ENCODE assay signal across 25 cellular contexts in the genomic region with DNA sequence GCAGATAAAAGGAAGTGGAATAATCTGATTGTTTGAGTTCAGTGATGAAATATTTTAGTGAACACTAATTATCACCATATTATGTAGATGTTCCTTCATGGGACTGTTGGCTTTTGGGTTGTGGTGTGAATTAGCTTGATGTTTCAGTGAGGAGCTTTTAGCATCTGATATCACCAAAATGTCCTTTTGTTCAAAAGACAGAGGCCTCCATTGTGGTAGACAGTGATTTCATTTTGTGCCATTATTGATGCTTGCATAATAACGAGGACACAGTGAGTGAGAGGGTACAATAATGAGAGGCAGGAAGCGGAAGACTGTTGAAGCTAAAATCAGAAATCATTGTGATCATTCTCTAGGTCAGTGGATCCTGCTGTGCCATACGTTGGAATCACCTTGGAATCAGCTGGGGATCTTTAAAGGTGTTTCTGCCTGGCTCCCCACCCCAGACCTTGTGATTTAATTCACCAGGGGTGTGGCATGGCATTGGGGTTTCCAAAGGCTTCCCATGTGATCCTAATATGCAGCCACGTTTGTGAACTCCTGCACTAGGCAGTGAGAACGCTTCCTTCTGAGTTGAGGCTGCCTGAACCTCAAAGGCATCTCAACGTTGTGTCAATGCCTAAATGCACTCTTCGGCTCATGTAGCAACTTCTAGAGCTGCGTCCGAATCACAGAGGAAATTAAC.
DNase-seq lines count a peak whose midpoint lies in the region; ATAC-seq and TF ChIP-seq lines count a peak whose summit lies in the region.
"Had no signal": no experiment of that assay in that cellular context is flagged by ENCODE, and none has a peak within 500 bp of the region (broad histone marks: within the 10 kb centered on the region; RNA-seq: fewer than 3 reads in every experiment).

No MANE protein-coding gene starts in this region.

- H3K9me3 ChIP-seq in aorta (ENCODE audit: control insufficient read depth, low read length) = no peaks in the 10 kb centered on the region
- H3K9me3 ChIP-seq: mucosa of descending colon, ovary had no signal

- peaks cover 2 to 5% of the 10 kb centered on the region in 2 donors for H3K36me3 ChIP-seq in aorta (ENCODE audit: control insufficient read depth in 1 of 2, insufficient read depth in 2 of 2, low read length in 1 of 2)
- H3K36me3 ChIP-seq: ovary had no signal

- intact Hi-C loops in aorta (cut with DNase I) = loop anchor here in 1 of 2 donors (10.0 kb wide), 1 partner anchor 183 kb away; a partner anchor contains a TSS

- peak overlapping the region; percentile 2 for H3K4me3 Mint-ChIP-seq in glutamatergic neuron (ENCODE audit: unreplicated experiment)
- H3K4me3 Mint-ChIP-seq: activated CD4-positive, alpha-beta T cell treated with anti-CD3 and anti-CD28 coated beads, Interleukin-2, amount 10 ng/mL, durations not matched to agents 24 days and 14 days; CD4-positive, alpha-beta T cell; dendritic cell treated with granulocyte-macrophage colony-stimulating factor and Interleukin-4, amounts not matched to agents 40 ng/mL and 50 ng/mL, for 4 days; natural killer cell treated with Interleukin-12 subunit alpha and Interleukin-12 subunit beta and Interleukin-15 and Interleukin-18, amount 100 ng/mL, for 72 hours had no signal

- H3K27me3 ChIP-seq in aorta (ENCODE audit: control insufficient read depth in 1 of 2, insufficient read depth in 2 of 2, low read length in 1 of 2) = no peaks in the 10 kb centered on the region
- H3K27me3 ChIP-seq: ovary had no signal

- H3K9me3 Mint-ChIP-seq in glutamatergic neuron (ENCODE audit: unreplicated experiment) = no peaks in the 10 kb centered on the region
- H3K9me3 Mint-ChIP-seq: activated CD4-positive, alpha-beta T cell treated with anti-CD3 and anti-CD28 coated beads, Interleukin-2, amount 10 ng/mL, durations not matched to agents 24 days and 14 days; CD4-positive, alpha-beta T cell; dendritic cell treated with granulocyte-macrophage colony-stimulating factor and Interleukin-4, amounts not matched to agents 40 ng/mL and 50 ng/mL, for 4 days; natural killer cell treated with Interleukin-12 subunit alpha and Interleukin-12 subunit beta and Interleukin-15 and Interleukin-18, amount 100 ng/mL, for 72 hours had no signal

- H3K36me3 Mint-ChIP-seq in glutamatergic neuron (ENCODE audit: unreplicated experiment) = peaks cover 6% of the 10 kb centered on the region

- H3K27ac ChIP-seq in caudate nucleus (ENCODE audit: low read depth, low read length) (peak overlapping the region; percentile 94), aorta (ENCODE audit: low read depth in 1 of 2, low read length in 2 of 2) (peak overlapping the region; percentile 26 to 79)
- H3K27ac ChIP-seq: ovary, PC-9 had no signal

- H3K4me1 Mint-ChIP-seq in glutamatergic neuron (ENCODE audit: low read depth, unreplicated experiment) = peaks cover 9% of the 10 kb centered on the region
- H3K4me1 Mint-ChIP-seq: activated CD4-positive, alpha-beta T cell treated with anti-CD3 and anti-CD28 coated beads, Interleukin-2, amount 10 ng/mL, durations not matched to agents 24 days and 14 days had no signal

- WGBS in aorta, 2 donors = 31 to 32% methylated on average over 9 of the region's 9 CpGs

- no peak overlapping the region for H3K27ac Mint-ChIP-seq in glutamatergic neuron (ENCODE audit: unreplicated experiment)
- H3K27ac Mint-ChIP-seq: activated CD4-positive, alpha-beta T cell treated with anti-CD3 and anti-CD28 coated beads, Interleukin-2, amount 10 ng/mL, durations not matched to agents 24 days and 14 days; CD4-positive, alpha-beta T cell; dendritic cell treated with granulocyte-macrophage colony-stimulating factor and Interleukin-4, amounts not matched to agents 40 ng/mL and 50 ng/mL, for 4 days; natural killer cell treated with Interleukin-12 subunit alpha and Interleukin-12 subunit beta and Interleukin-15 and Interleukin-18, amount 100 ng/mL, for 72 hours had no signal

- ATAC-seq in aorta (ENCODE audit: low FRiP score) = no peak
- ATAC-seq: mucosa of descending colon; natural killer cell treated with Interleukin-12 subunit alpha and Interleukin-12 subunit beta and Interleukin-15 and Interleukin-18, amount 100 ng/mL, for 72 hours; right cardiac atrium had no signal

- no peak for TF ChIP-seq CTCF in glutamatergic neuron (IDR thresholded peaks at IDR 0.05; ENCODE audit: partially characterized antibody, unreplicated experiment)

- H3K4me1 ChIP-seq in aorta (ENCODE audit: control insufficient read depth in 1 of 2, insufficient read depth in 2 of 2, low read length in 2 of 2) = peaks cover 0 to 4% of the 10 kb centered on the region in 2 donors

- no peaks in the 10 kb centered on the region for H3K27me3 Mint-ChIP-seq in glutamatergic neuron (ENCODE audit: unreplicated experiment)
- H3K27me3 Mint-ChIP-seq: activated CD4-positive, alpha-beta T cell treated with anti-CD3 and anti-CD28 coated beads, Interleukin-2, amount 10 ng/mL, durations not matched to agents 24 days and 14 days; CD4-positive, alpha-beta T cell; dendritic cell treated with granulocyte-macrophage colony-stimulating factor and Interleukin-4, amounts not matched to agents 40 ng/mL and 50 ng/mL, for 4 days; natural killer cell treated with Interleukin-12 subunit alpha and Interleukin-12 subunit beta and Interleukin-15 and Interleukin-18, amount 100 ng/mL, for 72 hours had no signal

- no peak overlapping the region for H3K4me3 ChIP-seq in aorta (ENCODE audit: low read length in 2 of 2)
- H3K4me3 ChIP-seq: mucosa of descending colon, ovary, PC-9 had no signal

- peak in 32 of 61 donors; percentile 13 to 79 (median 47) for DNase-seq in caudate nucleus (lab: John Stamatoyannopoulos, UW)
- no peak for DNase-seq in glutamatergic neuron
- DNase-seq in pons (ENCODE audit: low spot score) = peak; percentile 98
- no peak for DNase-seq in aorta
- no peak for DNase-seq in NCI-H146 (lab: John Stamatoyannopoulos, UW)
- DNase-seq in activated CD8-positive, alpha-beta memory T cell treated with anti-CD3 and anti-CD28 coated beads, Interleukin-2, amount 50 U/mL, for 48 hours = no peak
- no peak for DNase-seq in HuH-7 (ENCODE audit: low spot score)
- DNase-seq: activated CD4-positive, alpha-beta T cell treated with anti-CD3 and anti-CD28 coated beads, Interleukin-2, amount 10 ng/mL, durations not matched to agents 24 days and 14 days; activated naive CD4-positive, alpha-beta T cell treated with anti-CD3 and anti-CD28 coated beads, Interleukin-2, amount 50 U/mL, for 16 hours; activated T-cell treated with anti-CD3 and anti-CD28 coated beads, Interleukin-2, amount 50 U/mL, for 48 hours; amniotic stem cell; CD4-positive, alpha-beta T cell; Karpas-422; kidney; mucosa of descending colon; NCI-H1694 treated with DMSO at 0.1 percent for 48 hours; NCI-H526; ovary; PC-9; right cardiac atrium; Right ventricle myocardium superior; stimulated activated CD4-positive, alpha-beta T cell treated with anti-CD3 and anti-CD28 coated beads, Interleukin-2, amount 100 ng/mL, for 48 hours; T1000 had no signal

Comparison
In these comparisons a context has a peak if more than half of its experiments do, and no peak if none do; other contexts are left out.
1. DNase-seq: peak in caudate nucleus (32 of 61) and pons (single experiment); none in glutamatergic neuron (single experiment), aorta (0 of 2), NCI-H146 (single experiment), activated CD8-positive, alpha-beta memory T cell treated with anti-CD3 and anti-CD28 coated beads, Interleukin-2, amount 50 U/mL, for 48 hours (single experiment) and HuH-7 (single experiment).